Comparison of ENCODE assay signal across 24 cellular contexts in genomic region chr10:108363566-108363965, GRCh38.
DNase-seq lines count a peak whose midpoint lies in the region; ATAC-seq and TF ChIP-seq lines count a peak whose summit lies in the region.
"Had no signal": no experiment of that assay in that cellular context is flagged by ENCODE, and none has a peak within 500 bp of the region (broad histone marks: within the 10 kb centered on the region; RNA-seq: fewer than 3 reads in every experiment).

No MANE protein-coding gene starts in this region.

- CTCF ChIA-PET in Caco-2 (lab: Charles Lee) = no interaction called here

- H3K4me1 Mint-ChIP-seq in Caco-2 (ENCODE audit: low read depth, unreplicated experiment) = peaks cover 14% of the 10 kb centered on the region
- H3K4me1 Mint-ChIP-seq: CD4-positive, alpha-beta memory T cell; CD4-positive, CD25-positive, alpha-beta regulatory T cell; CD8-positive, alpha-beta memory T cell had no signal

- H4K5ac ChIP-seq in mesendoderm (ENCODE audit: low read length) = no peak overlapping the region

- no peak overlapping the region for H3K18ac ChIP-seq in mesendoderm (ENCODE audit: low read length)

- no peaks in the 10 kb centered on the region for H3K36me3 Mint-ChIP-seq in Caco-2 (ENCODE audit: insufficient read depth, unreplicated experiment)
- H3K36me3 Mint-ChIP-seq: CD14-positive monocyte; CD4-positive, alpha-beta memory T cell; CD4-positive, CD25-positive, alpha-beta regulatory T cell had no signal

- H3K27ac Mint-ChIP-seq in Caco-2 (ENCODE audit: unreplicated experiment) = no peak overlapping the region
- H3K27ac Mint-ChIP-seq: CD14-positive monocyte; CD4-positive, alpha-beta memory T cell; CD4-positive, CD25-positive, alpha-beta regulatory T cell; CD8-positive, alpha-beta memory T cell had no signal

- no peak overlapping the region for H3K9ac ChIP-seq in mesendoderm (ENCODE audit: low read length)
- H3K9ac ChIP-seq: BLaER1 had no signal

- no peak overlapping the region for H2AK5ac ChIP-seq in mesendoderm (ENCODE audit: low read length)

- no peak overlapping the region for H3K4ac ChIP-seq in mesendoderm (ENCODE audit: low read depth, low read length)

- no peaks in the 10 kb centered on the region for H3K9me3 ChIP-seq in Caco-2
- H3K9me3 ChIP-seq: BE2C, BLaER1 had no signal

- H3K23ac ChIP-seq in mesendoderm (ENCODE audit: low read length) = no peak overlapping the region

- H4K8ac ChIP-seq in mesendoderm (ENCODE audit: low read depth, low read length) = no peak overlapping the region

- H3K56ac ChIP-seq in mesendoderm (ENCODE audit: low read length) = no peak overlapping the region

- H2BK15ac ChIP-seq in mesendoderm (replicated peaks; ENCODE audit: low read depth) = no peak overlapping the region

- H2BK5ac ChIP-seq in mesendoderm (ENCODE audit: low read length) = no peak overlapping the region

- H3K79me2 ChIP-seq in mesendoderm (ENCODE audit: control insufficient read depth, insufficient read depth, low read length) = no peaks in the 10 kb centered on the region

- intact Hi-C loops in Caco-2 (cut with micrococcal nuclease; ENCODE audit: unreplicated experiment) = no loop called here

- BruUV-seq in Caco-2 (replicated peaks; lab: Mats Ljungman, UMichigan) = no TSS peak

- no peaks in the 10 kb centered on the region for H3K27me3 Mint-ChIP-seq in Caco-2 (ENCODE audit: insufficient read depth, unreplicated experiment)
- H3K27me3 Mint-ChIP-seq: CD4-positive, alpha-beta memory T cell; CD4-positive, CD25-positive, alpha-beta regulatory T cell had no signal

- peak; percentile 72 for DNase-seq in CMK (ENCODE audit: low read depth)
- peak; percentile 69 for DNase-seq in NCI-H82 (lab: John Stamatoyannopoulos, UW)
- peak; percentile 55 for DNase-seq in OCI-M1 (lab: John Stamatoyannopoulos, UW)
- peak; percentile 63 for DNase-seq in mesendoderm
- no peak for DNase-seq in NCI-H1436 (lab: John Stamatoyannopoulos, UW)
- DNase-seq in Caco-2 = no peak
- DNase-seq: 8988T; ACHN; BE2C; C1 segment of cervical spinal cord; CD4-positive, alpha-beta memory T cell; CD4-positive, CD25-positive, alpha-beta regulatory T cell; CD8-positive, alpha-beta memory T cell; DMS 273 treated with DMSO at 0.1 percent for 48 hours; DMS153; DMS53; DMS79; DND-41; EL; GDM1 had no signal

- peaks cover 11% of the 10 kb centered on the region for H3K9me3 Mint-ChIP-seq in Caco-2 (ENCODE audit: unreplicated experiment)

- no peak overlapping the region for H2BK120ac ChIP-seq in mesendoderm (ENCODE audit: low read depth, low read length)

- no peak for ATAC-seq in GM19035 (IDR thresholded peaks at IDR 0.05; ENCODE audit: unreplicated experiment)
- ATAC-seq: GM12878 had no signal

- no CpG with 5 or more reads among the region's 4 CpGs for WGBS in mesendoderm (ENCODE audit: extremely low coverage, insufficient coverage, low lambda C conversion rate)

- H3K4me1 ChIP-seq in mesendoderm (ENCODE audit: control insufficient read depth, low read depth, low read length) (no peaks in the 10 kb centered on the region), Caco-2 (peaks cover 9% of the 10 kb centered on the region; the same call in 1 of the 2 replicates)
- H3K4me1 ChIP-seq: BLaER1 had no signal

- TF ChIP-seq CTCF in Caco-2 (IDR thresholded peaks at IDR 0.05; ENCODE audit: insufficient read depth in 1 of 2, low read depth in 1 of 2, low read length in 1 of 2, severe bottlenecking in 1 of 2, unreplicated experiment in 1 of 2) = no peak

- H3K27me3 ChIP-seq in mesendoderm (ENCODE audit: insufficient read depth, low read length, poor library complexity) (no peaks in the 10 kb centered on the region), Caco-2 (replicated peaks; ENCODE audit: control insufficient read depth, insufficient read depth, low read length) (no peaks in the 10 kb centered on the region)
- H3K27me3 ChIP-seq: BE2C, BLaER1 had no signal

- no peak overlapping the region for H3K27ac ChIP-seq in mesendoderm (ENCODE audit: low read depth, low read length)
- H3K27ac ChIP-seq: BLaER1 had no signal

- no peak overlapping the region for H3K4me2 ChIP-seq in mesendoderm (ENCODE audit: low read length)
- H3K4me2 ChIP-seq: BLaER1 had no signal

- POLR2A ChIA-PET in Caco-2 (lab: Charles Lee) = no interaction called here

- no peak overlapping the region for H3K4me3 ChIP-seq in mesendoderm (ENCODE audit: low read length)
- H3K4me3 ChIP-seq in Caco-2 (ENCODE audit: low read depth, low read length) = no peak overlapping the region
- H3K4me3 ChIP-seq: BLaER1, GM12878 had no signal

- no peak overlapping the region for H3K4me3 Mint-ChIP-seq in Caco-2 (ENCODE audit: unreplicated experiment)
- H3K4me3 Mint-ChIP-seq: CD14-positive monocyte; CD4-positive, alpha-beta memory T cell; CD4-positive, CD25-positive, alpha-beta regulatory T cell; CD8-positive, alpha-beta memory T cell had no signal

- H3K79me1 ChIP-seq in mesendoderm (ENCODE audit: low read length) = no peaks in the 10 kb centered on the region

- no peaks in the 10 kb centered on the region for H3K36me3 ChIP-seq in mesendoderm (ENCODE audit: control insufficient read depth, insufficient read depth, low read length)
- no peaks in the 10 kb centered on the region for H3K36me3 ChIP-seq in Caco-2 (ENCODE audit: control insufficient read depth, insufficient read depth, low read length)
- H3K36me3 ChIP-seq: BE2C, BLaER1 had no signal

Comparison
In these comparisons a context has a peak if more than half of its experiments do, and no peak if none do; other contexts are left out.
1. DNase-seq: peak in CMK (single experiment), NCI-H82 (single experiment), OCI-M1 (single experiment) and mesendoderm (single experiment); none in NCI-H1436 (single experiment) and Caco-2 (0 of 2).